In the genomic region with DNA sequence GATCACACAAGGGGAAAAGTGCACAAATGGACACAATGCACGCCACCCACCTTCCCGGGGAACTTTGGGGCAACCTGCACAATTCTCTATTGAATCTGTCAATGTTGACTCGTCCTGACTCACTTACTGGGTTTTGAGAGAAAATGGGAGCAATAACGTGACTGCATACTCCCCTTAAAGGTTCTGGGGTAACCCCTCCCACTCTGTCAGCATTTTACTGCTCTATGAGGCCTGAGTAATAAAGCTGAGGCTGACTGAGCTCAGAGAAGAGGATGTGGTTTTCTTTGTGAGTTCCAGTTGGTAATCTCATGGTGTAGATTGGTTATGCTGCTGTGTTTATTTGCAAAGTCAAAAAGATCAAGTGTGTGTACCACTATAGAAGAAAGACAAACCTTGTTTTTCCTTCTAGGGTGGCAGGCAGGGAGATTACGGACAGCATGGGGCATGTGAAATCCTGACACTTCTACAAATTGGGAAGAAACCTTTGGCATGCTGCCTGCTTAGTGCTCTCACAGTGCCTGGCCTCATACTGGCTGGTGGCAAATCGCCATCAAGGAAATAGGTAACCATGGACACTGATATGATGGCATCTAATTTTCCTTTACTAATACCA, we compare ENCODE assay signal across 8 cellular contexts. TPM values are rescaled to one million over a fixed set of nuclear protein-coding genes. Genes with fewer than 3 reads are reported as not detected.
DNase-seq lines count a peak whose midpoint lies in the region; ATAC-seq and TF ChIP-seq lines count a peak whose summit lies in the region.

No MANE protein-coding gene starts in this region.

- H3K4me3 Mint-ChIP-seq in activated CD8-positive, alpha-beta T cell treated with anti-CD3 and anti-CD28 coated beads for 36 hours: peak overlapping the region; percentile 23

- H3K36me3 Mint-ChIP-seq in activated CD8-positive, alpha-beta T cell treated with anti-CD3 and anti-CD28 coated beads for 36 hours (ENCODE audit: low read depth): peaks cover 34% of the 10 kb centered on the region

- no peak for TF ChIP-seq CTCF in activated CD8-positive, alpha-beta T cell treated with anti-CD3 and anti-CD28 coated beads for 36 hours (IDR thresholded peaks at IDR 0.05)
- no peak for TF ChIP-seq CTCF in fibroblast of pulmonary artery (IDR thresholded peaks at IDR 0.05; ENCODE audit: low read length, missing control alignments)

- CTCF ChIA-PET in activated CD8-positive, alpha-beta T cell treated with anti-CD3 and anti-CD28 coated beads for 36 hours (lab: Charles Lee): interaction anchor here (1.0 to 7.2 kb wide), 10 partner anchors 12 to 253 kb away, joined by 3 to 63 read pairs (median 4); partner anchors contain the start of genes APOA1 and APOA5

- peak overlapping the region; percentile 87 for H3K27ac Mint-ChIP-seq in activated CD8-positive, alpha-beta T cell treated with anti-CD3 and anti-CD28 coated beads for 36 hours

- H3K27me3 Mint-ChIP-seq in activated CD8-positive, alpha-beta T cell treated with anti-CD3 and anti-CD28 coated beads for 36 hours: no peaks in the 10 kb centered on the region

- intact Hi-C loops in activated CD8-positive, alpha-beta T cell treated with anti-CD3 and anti-CD28 coated beads for 36 hours (cut with micrococcal nuclease): loop anchor here (5.0 kb wide), 1 partner anchor 76 kb away; no protein-coding TSS in a partner anchor

- H3K9me3 Mint-ChIP-seq in activated CD8-positive, alpha-beta T cell treated with anti-CD3 and anti-CD28 coated beads for 36 hours: peaks cover 3% of the 10 kb centered on the region

- ATAC-seq in GM18517 (IDR thresholded peaks at IDR 0.05; ENCODE audit: unreplicated experiment): peak; percentile 94
- peak; percentile 93 for ATAC-seq in HG02642 (IDR thresholded peaks at IDR 0.05; ENCODE audit: poor library complexity, unreplicated experiment)
- peak; percentile 94 for ATAC-seq in activated CD8-positive, alpha-beta T cell treated with anti-CD3 and anti-CD28 coated beads for 36 hours

- H3K4me3 ChIP-seq in fibroblast of pulmonary artery (replicated peaks; ENCODE audit: low read depth, low read length): no peak overlapping the region

- POLR2A ChIA-PET in activated CD8-positive, alpha-beta T cell treated with anti-CD3 and anti-CD28 coated beads for 36 hours (lab: Charles Lee): interaction anchor here (0.7 to 4.1 kb wide), 11 partner anchors 9 to 294 kb away, joined by 3 to 17 read pairs (median 4); partner anchors contain the start of genes BUD13, PAFAH1B2 and ZPR1

- peaks cover 58% of the 10 kb centered on the region for H3K4me1 Mint-ChIP-seq in activated CD8-positive, alpha-beta T cell treated with anti-CD3 and anti-CD28 coated beads for 36 hours (ENCODE audit: low read depth)

- DNase-seq in NCI-H2029 (lab: John Stamatoyannopoulos, UW) (peak; percentile 66), fibroblast of pulmonary artery (ENCODE audit: low read depth) (peak; percentile 77), ureter (ENCODE audit: low spot score) (no peak), NCI-H82 (lab: John Stamatoyannopoulos, UW) (no peak)
- peak; percentile 74 for DNase-seq in activated CD8-positive, alpha-beta T cell treated with anti-CD3 and anti-CD28 coated beads for 36 hours
- peak; percentile 30 for DNase-seq in stimulated activated CD8-positive, alpha-beta memory T cell treated with anti-CD3 and anti-CD28 coated beads, Interleukin-12 subunit alpha, Interleukin-12 subunit beta, amount 100 ng/mL, for 24 hours (ENCODE audit: extremely low read depth)

RNA-seq across cellular contexts. Expression of gene APOA1, which starts 16.1 kb away (rescaled TPM):
- total RNA-seq in activated CD8-positive, alpha-beta T cell treated with anti-CD3 and anti-CD28 coated beads for 36 hours: not detected
- not detected for total RNA-seq in ureter

RNA-seq across cellular contexts. Expression of gene APOC3, which starts 23.9 kb away (rescaled TPM):
- total RNA-seq in activated CD8-positive, alpha-beta T cell treated with anti-CD3 and anti-CD28 coated beads for 36 hours: not detected
- 0.94 TPM for total RNA-seq in ureter

RNA-seq across cellular contexts. Expression of gene APOA4, which starts 30.5 kb away (rescaled TPM):
- not detected for total RNA-seq in activated CD8-positive, alpha-beta T cell treated with anti-CD3 and anti-CD28 coated beads for 36 hours
- total RNA-seq in ureter: not detected

Comparison
In these comparisons a context has a peak if more than half of its experiments do, and no peak if none do; other contexts are left out.
1. DNase-seq: peak in NCI-H2029 (single experiment), activated CD8-positive, alpha-beta T cell treated with anti-CD3 and anti-CD28 coated beads for 36 hours (single experiment), fibroblast of pulmonary artery (single experiment) and stimulated activated CD8-positive, alpha-beta memory T cell treated with anti-CD3 and anti-CD28 coated beads, Interleukin-12 subunit alpha, Interleukin-12 subunit beta, amount 100 ng/mL, for 24 hours (single experiment); none in ureter (single experiment) and NCI-H82 (single experiment).
2. Peak in every context shown above with its lines, with median percentiles within 50 percentile points of each other: ATAC-seq.